ENCODE assay signal across 14 cellular contexts in genomic region chr5:169599451-169599850, GRCh38.
"Had no signal": no experiment of that assay in that cellular context is flagged by ENCODE, and none has a peak within 500 bp of the region (broad histone marks: within the 10 kb centered on the region; RNA-seq: fewer than 3 reads in every experiment).

No MANE protein-coding gene starts in this region.

- ATAC-seq: lower lobe of right lung, pancreas, sciatic nerve, upper lobe of right lung had no signal

- H3K9me3 ChIP-seq: esophagus squamous epithelium, lower lobe of right lung, pancreas, spleen, upper lobe of right lung had no signal

- H3K27ac ChIP-seq: cardiac muscle cell, esophagus squamous epithelium, lower lobe of right lung, pancreas, spleen, upper lobe of right lung had no signal

- H3K4me3 ChIP-seq: cardiac muscle cell, esophagus squamous epithelium, lower lobe of right lung, pancreas, spleen, upper lobe of right lung had no signal

- DNase-seq: activated CD4-positive, alpha-beta T cell treated with anti-CD3 and anti-CD28 coated beads, Interleukin-2, amount 50 U/mL, for 1 hour; activated naive CD4-positive, alpha-beta T cell; activated naive CD8-positive, alpha-beta T cell treated with anti-CD3 and anti-CD28 coated beads, Interleukin-2, amount 10 ng/mL, durations not matched to agents 7 days and 5 days; esophagus squamous epithelium; immature natural killer cell; left cardiac atrium; lower lobe of right lung; midbrain; pancreas; spleen; upper lobe of right lung had no signal

- H3K4me1 ChIP-seq: esophagus squamous epithelium, lower lobe of right lung, pancreas, spleen, upper lobe of right lung had no signal

- FAIRE-seq: colon had no signal
